14 cellular contexts compared by ENCODE assay signal in genomic region chr12:81079280-81080076, GRCh38. TPM values are rescaled to one million over a fixed set of nuclear protein-coding genes. Genes with fewer than 3 reads are reported as not detected.
A peak's percentile ranks its signal among the peaks of the same experiment; 100 is the strongest.
DNase-seq lines count a peak whose midpoint lies in the region; ATAC-seq and TF ChIP-seq lines count a peak whose summit lies in the region.
"Had no signal": no experiment of that assay in that cellular context is flagged by ENCODE, and none has a peak within 500 bp of the region (broad histone marks: within the 10 kb centered on the region; RNA-seq: fewer than 3 reads in every experiment).

No MANE protein-coding gene starts in this region.

- 39 to 50% (median 48%) methylated on average over 2 of the region's 2 CpGs for WGBS in heart left ventricle, 4 donors

- no peaks in the 10 kb centered on the region for H3K36me3 Mint-ChIP-seq in neural progenitor cell

- TF ChIP-seq CTCF in heart left ventricle (IDR thresholded peaks at IDR 0.05) = no peak
- no peak for TF ChIP-seq CTCF in fibroblast of lung (conservative IDR thresholded peaks at IDR 0.05 in 1 of 2, IDR thresholded peaks at IDR 0.05 in 1 of 2; ENCODE audit: low read depth in 1 of 2, low read length in 2 of 2)
- TF ChIP-seq CTCF in neural progenitor cell (IDR thresholded peaks at IDR 0.05) = no peak
- no peak for TF ChIP-seq CTCF in vagina (IDR thresholded peaks at IDR 0.05)

- peak overlapping the region; percentile 67 for H3K4me2 ChIP-seq in fibroblast of lung (ENCODE audit: extremely low read depth, insufficient read depth, low read length)
- peak overlapping the region; percentile 90 for H3K4me2 ChIP-seq in neural progenitor cell

- no peaks in the 10 kb centered on the region for H3K79me2 ChIP-seq in fibroblast of lung (ENCODE audit: control insufficient read depth, insufficient read depth, low read length)
- H3K79me2 ChIP-seq in neural progenitor cell (ENCODE audit: low read depth) = peaks cover 53% of the 10 kb centered on the region

- DNase-seq in heart left ventricle (no peak), Right ventricle myocardium superior (no peak), fibroblast of lung (ENCODE audit: low read depth in 2 of 2) (no peak), neural progenitor cell (ENCODE audit: low spot score) (no peak), vagina (ENCODE audit: extremely low spot score in 2 of 2) (no peak), substantia nigra (lab: John Stamatoyannopoulos, UW) (no peak), T-helper 2 cell (no peak), OCI-M1 (lab: John Stamatoyannopoulos, UW) (no peak)
- DNase-seq: erythroblast; NCI-H2171; stimulated activated CD4-positive, alpha-beta T cell treated with anti-CD3 and anti-CD28 coated beads, Interleukin-4, amount 100 ng/mL, for 4 hours; WERI-Rb-1 had no signal

- peaks cover 0 to 36% (median 14%) of the 10 kb centered on the region in 12 donors for H3K4me1 ChIP-seq in heart left ventricle
- peaks cover 7% of the 10 kb centered on the region for H3K4me1 ChIP-seq in fibroblast of lung (ENCODE audit: control insufficient read depth, extremely low read depth, insufficient read depth, low read length)
- peaks cover 34% of the 10 kb centered on the region for H3K4me1 ChIP-seq in neural progenitor cell
- H3K4me1 ChIP-seq in vagina = peaks cover 26% of the 10 kb centered on the region

- H3K4me3 Mint-ChIP-seq in neural progenitor cell = peak overlapping the region; percentile 90

- no peaks in the 10 kb centered on the region for H3K27me3 Mint-ChIP-seq in neural progenitor cell (ENCODE audit: insufficient read depth, low read depth)

- H3K9me3 Mint-ChIP-seq in neural progenitor cell = no peaks in the 10 kb centered on the region
- H3K9me3 Mint-ChIP-seq: HFFc6 had no signal

- peak in 1 of 4 donors; percentile 4 for ATAC-seq in heart left ventricle
- ATAC-seq in Right ventricle myocardium superior (ENCODE audit: poor library complexity) = no peak
- ATAC-seq: GM12878 had no signal

- no peak overlapping the region for H3K9ac ChIP-seq in fibroblast of lung (ENCODE audit: insufficient read depth, low read length)
- no peak overlapping the region for H3K9ac ChIP-seq in neural progenitor cell

- H3K36me3 ChIP-seq in heart left ventricle (no peaks in the 10 kb centered on the region), fibroblast of lung (ENCODE audit: control insufficient read depth, insufficient read depth, low read length) (no peaks in the 10 kb centered on the region), neural progenitor cell (no peaks in the 10 kb centered on the region), vagina (no peaks in the 10 kb centered on the region)
- H3K36me3 ChIP-seq: WERI-Rb-1 had no signal

- H4K20me1 ChIP-seq in fibroblast of lung (ENCODE audit: control insufficient read depth, extremely low read depth, insufficient read depth, low read length) = no peaks in the 10 kb centered on the region
- H4K20me1 ChIP-seq in neural progenitor cell (ENCODE audit: low read depth) = no peaks in the 10 kb centered on the region

- H2AFZ ChIP-seq in fibroblast of lung (ENCODE audit: low read length) (peak overlapping the region; percentile 12), neural progenitor cell (replicated peaks) (no peak overlapping the region)

- H3K27me3 ChIP-seq in heart left ventricle (no peaks in the 10 kb centered on the region), fibroblast of lung (ENCODE audit: control insufficient read depth, insufficient read depth, low read length) (no peaks in the 10 kb centered on the region), neural progenitor cell (no peaks in the 10 kb centered on the region), vagina (no peaks in the 10 kb centered on the region)

- H3F3A ChIP-seq in neural progenitor cell (ENCODE audit: low read depth) = peaks cover 4% of the 10 kb centered on the region

- H3K27ac Mint-ChIP-seq in neural progenitor cell = no peak overlapping the region
- H3K27ac Mint-ChIP-seq: HFFc6 had no signal

- intact Hi-C loops in heart left ventricle (cut with DNase I) = loop anchor here in 4 of 10 donors (5.0 to 10.0 kb wide), 5 partner anchors 57 to 257 kb away; partner anchors contain the start of gene LIN7A (in 2 of the 4)
- intact Hi-C loops in Right ventricle myocardium superior (cut with DNase I) = no loop called here
- intact Hi-C loops in vagina (cut with DNase I) = no loop called here

- no peaks in the 10 kb centered on the region for H3K9me3 ChIP-seq in heart left ventricle
- no peaks in the 10 kb centered on the region for H3K9me3 ChIP-seq in fibroblast of lung (ENCODE audit: control insufficient read depth, insufficient read depth, low read depth, low read length)
- H3K9me3 ChIP-seq in neural progenitor cell (ENCODE audit: low read depth) = no peaks in the 10 kb centered on the region
- H3K9me3 ChIP-seq in vagina = no peaks in the 10 kb centered on the region

- H3K4me1 Mint-ChIP-seq in neural progenitor cell = peaks cover 44% of the 10 kb centered on the region

- H3K4me3 ChIP-seq in heart left ventricle (peak overlapping the region in 11 of 12 donors; percentile 59 to 93 (median 88)), fibroblast of lung (replicated peaks in 1 of 4; ENCODE audit: control extremely low read depth in 1 of 4, insufficient read depth in 1 of 4, low read depth in 3 of 4, low read length in 4 of 4) (peak overlapping the region in 2 of 4 experiments; percentile 74 to 83), neural progenitor cell (peak overlapping the region; percentile 92), vagina (peak overlapping the region; percentile 62 to 72)
- H3K4me3 ChIP-seq: GM12878 had no signal

- H3K27ac ChIP-seq in heart left ventricle = peak overlapping the region; percentile 72 to 98 (median 92)
- H3K27ac ChIP-seq in fibroblast of lung (ENCODE audit: insufficient read depth, low read length) = no peak overlapping the region
- no peak overlapping the region for H3K27ac ChIP-seq in neural progenitor cell
- peak overlapping the region; percentile 91 for H3K27ac ChIP-seq in vagina
- H3K27ac ChIP-seq in substantia nigra (ENCODE audit: low read depth, low read length, poor library complexity, severe bottlenecking) = no peak overlapping the region
- H3K27ac ChIP-seq: WERI-Rb-1 had no signal

- TF ChIP-seq POLR2A in heart left ventricle (IDR thresholded peaks at IDR 0.05) (no peak), vagina (IDR thresholded peaks at IDR 0.05) (no peak)

RNA-seq across cellular contexts. Expression of gene ACSS3, which starts 1.6 kb away (rescaled TPM):
- total RNA-seq in heart left ventricle (10 to 100 TPM; 19.3 to 36.0 (median 28.9) TPM), Right ventricle myocardium superior (25.8 TPM), fibroblast of lung (32.9 and 47.4 TPM in 2 replicates), neural progenitor cell (ENCODE audit: low replicate concordance) (22.9 and 26.5 TPM in 2 replicates), vagina (29.5 TPM)
- polyA plus RNA-seq in heart left ventricle (10 to 100 TPM in 1 of 2 donors, 1 to 10 TPM in 1; 8.6 to 17.7 TPM), fibroblast of lung (2.7 and 10.3 TPM in 2 replicates)
- 1.9 and 7.0 TPM in 2 replicates for polyA plus RNA-seq in fibroblast of lung (2012)
- polyA minus RNA-seq in fibroblast of lung (ENCODE audit: low replicate concordance) = 0.51 and 2.9 TPM in 2 replicates
- polyA plus RNA-seq: GM12878 had no signal

Comparison
In these comparisons a context has a peak if more than half of its experiments do, and no peak if none do; other contexts are left out.
1. H3K27ac ChIP-seq: peak in heart left ventricle (12 of 12) and vagina (single experiment); none in fibroblast of lung (single experiment), neural progenitor cell (single experiment) and substantia nigra (single experiment).